In genomic region chr10:133329401-133330202, GRCh38 we compare ENCODE assay signal across 8 cellular contexts. TPM values are rescaled to one million over a fixed set of nuclear protein-coding genes. Genes with fewer than 3 reads are reported as not detected.
DNase-seq lines count a peak whose midpoint lies in the region; ATAC-seq and TF ChIP-seq lines count a peak whose summit lies in the region.

No MANE protein-coding gene starts in this region.

- peaks cover 39% of the 10 kb centered on the region for H3K27me3 ChIP-seq in CD8-positive, alpha-beta memory T cell (ENCODE audit: insufficient read depth, low read length, poor library complexity, severe bottlenecking)
- H3K27me3 ChIP-seq in muscle layer of colon (ENCODE audit: control insufficient read depth in 1 of 2, insufficient read depth in 2 of 2, low read length in 2 of 2): peaks cover 54 to 83% of the 10 kb centered on the region in 2 donors

- no peak overlapping the region for H3K27ac ChIP-seq in CD8-positive, alpha-beta memory T cell (ENCODE audit: low read depth, low read length)
- H3K27ac ChIP-seq in muscle layer of colon (ENCODE audit: low read depth, low read length): no peak overlapping the region

- H3K9me3 ChIP-seq in CD8-positive, alpha-beta memory T cell (ENCODE audit: low read length): no peaks in the 10 kb centered on the region
- H3K9me3 ChIP-seq in muscle layer of colon (ENCODE audit: low read length): no peaks in the 10 kb centered on the region

- peaks cover 15 to 42% of the 10 kb centered on the region in 2 donors for H3K27me3 Mint-ChIP-seq in CD8-positive, alpha-beta memory T cell
- peaks cover 74% of the 10 kb centered on the region for H3K27me3 Mint-ChIP-seq in activated CD8-positive, alpha-beta memory T cell treated with anti-CD3 and anti-CD28 coated beads, Interleukin-2, amount 10 ng/mL, durations not matched to agents 7 days and 5 days
- H3K27me3 Mint-ChIP-seq in endothelial cell (ENCODE audit: unreplicated experiment): peaks cover 35% of the 10 kb centered on the region

- peak overlapping the region in 2 of 8 donors; percentile 19 to 83 for H3K27ac Mint-ChIP-seq in CD8-positive, alpha-beta memory T cell
- H3K27ac Mint-ChIP-seq in activated CD8-positive, alpha-beta memory T cell treated with anti-CD3 and anti-CD28 coated beads, Interleukin-2, amount 10 ng/mL, durations not matched to agents 7 days and 5 days: no peak overlapping the region
- no peak overlapping the region for H3K27ac Mint-ChIP-seq in endothelial cell (ENCODE audit: unreplicated experiment)

- no peak overlapping the region for H3K9ac ChIP-seq in muscle layer of colon (ENCODE audit: low read length)

- TF ChIP-seq CTCF in endothelial cell (IDR thresholded peaks at IDR 0.05; ENCODE audit: unreplicated experiment): peak; percentile 89

- H3K4me3 Mint-ChIP-seq in CD8-positive, alpha-beta memory T cell: peak overlapping the region in 4 of 7 donors; percentile 15 to 75 (median 50)
- no peak overlapping the region for H3K4me3 Mint-ChIP-seq in activated CD8-positive, alpha-beta memory T cell treated with anti-CD3 and anti-CD28 coated beads, Interleukin-2, amount 10 ng/mL, durations not matched to agents 7 days and 5 days
- no peak overlapping the region for H3K4me3 Mint-ChIP-seq in endothelial cell (ENCODE audit: unreplicated experiment)

- H3K36me3 Mint-ChIP-seq in CD8-positive, alpha-beta memory T cell: no peaks in the 10 kb centered on the region
- H3K36me3 Mint-ChIP-seq in activated CD8-positive, alpha-beta memory T cell treated with anti-CD3 and anti-CD28 coated beads, Interleukin-2, amount 10 ng/mL, durations not matched to agents 7 days and 5 days: no peaks in the 10 kb centered on the region
- no peaks in the 10 kb centered on the region for H3K36me3 Mint-ChIP-seq in endothelial cell (ENCODE audit: low read depth, unreplicated experiment)

- H3K9me3 Mint-ChIP-seq in CD8-positive, alpha-beta memory T cell: no peaks in the 10 kb centered on the region
- H3K9me3 Mint-ChIP-seq in activated CD8-positive, alpha-beta memory T cell treated with anti-CD3 and anti-CD28 coated beads, Interleukin-2, amount 10 ng/mL, durations not matched to agents 7 days and 5 days (ENCODE audit: low read depth): no peaks in the 10 kb centered on the region
- H3K9me3 Mint-ChIP-seq in endothelial cell (ENCODE audit: unreplicated experiment): no peaks in the 10 kb centered on the region

- ATAC-seq in GM19395 (IDR thresholded peaks at IDR 0.05; ENCODE audit: unreplicated experiment) (peak; percentile 85), HG03565 (IDR thresholded peaks at IDR 0.05; ENCODE audit: unreplicated experiment) (peak; percentile 85)
- peak; percentile 92 for ATAC-seq in activated CD8-positive, alpha-beta memory T cell treated with anti-CD3 and anti-CD28 coated beads, Interleukin-2, amount 10 ng/mL, durations not matched to agents 7 days and 5 days

- H3K4me1 Mint-ChIP-seq in CD8-positive, alpha-beta memory T cell: peaks cover 5 to 21% (median 10%) of the 10 kb centered on the region in 3 donors
- H3K4me1 Mint-ChIP-seq in activated CD8-positive, alpha-beta memory T cell treated with anti-CD3 and anti-CD28 coated beads, Interleukin-2, amount 10 ng/mL, durations not matched to agents 7 days and 5 days: peaks cover 4% of the 10 kb centered on the region
- no peaks in the 10 kb centered on the region for H3K4me1 Mint-ChIP-seq in endothelial cell (ENCODE audit: unreplicated experiment)

- CTCF ChIA-PET in CD8-positive, alpha-beta memory T cell (lab: Charles Lee): interaction anchor here (0.6 to 3.0 kb wide), 30 partner anchors 9 to 287 kb away, joined by 3 to 21 read pairs (median 5); partner anchors contain the start of genes FUOM and MTG1
- CTCF ChIA-PET in activated CD8-positive, alpha-beta memory T cell treated with anti-CD3 and anti-CD28 coated beads, Interleukin-2, amount 10 ng/mL, durations not matched to agents 7 days and 5 days (lab: Charles Lee): interaction anchor here (0.6 to 4.0 kb wide), 42 partner anchors 9 to 1427 kb away, joined by 3 to 30 read pairs (median 4); partner anchors contain the start of genes ECHS1, FUOM, PAOX and PRAP1

- H3K36me3 ChIP-seq in CD8-positive, alpha-beta memory T cell (ENCODE audit: insufficient read depth, low read length): no peaks in the 10 kb centered on the region
- no peaks in the 10 kb centered on the region for H3K36me3 ChIP-seq in muscle layer of colon (ENCODE audit: insufficient read depth, low read length)

- DNase-seq in CD8-positive, alpha-beta memory T cell: peak; percentile 76 to 87 (median 81)
- DNase-seq in NOMO-1 treated with dmso at 0.1 percent for 144 hours (lab: John Stamatoyannopoulos, UW; ENCODE audit: unreplicated experiment) (peak; percentile 60), endothelial cell (ENCODE audit: low spot score) (peak; percentile 92)
- DNase-seq in activated CD8-positive, alpha-beta memory T cell treated with anti-CD3 and anti-CD28 coated beads, Interleukin-2, amount 10 ng/mL, durations not matched to agents 7 days and 5 days: peak; percentile 87
- DNase-seq in stimulated activated CD8-positive, alpha-beta memory T cell treated with anti-CD3 and anti-CD28 coated beads, Interleukin-7, amount 100 ng/mL, for 1 hour (ENCODE audit: low read depth in 2 of 2): peak; percentile 73 to 84

- H3K4me3 ChIP-seq in CD8-positive, alpha-beta memory T cell (ENCODE audit: low read length): no peak overlapping the region
- H3K4me3 ChIP-seq in muscle layer of colon (ENCODE audit: low read depth in 1 of 2, low read length in 2 of 2): peak overlapping the region; percentile 32 to 39

- POLR2A ChIA-PET in CD8-positive, alpha-beta memory T cell (lab: Charles Lee): interaction anchor here (1.7 kb wide), 1 partner anchor 60 kb away, joined by 5 read pairs; no protein-coding TSS in a partner anchor

- peaks cover 20% of the 10 kb centered on the region for H3K4me1 ChIP-seq in CD8-positive, alpha-beta memory T cell (ENCODE audit: insufficient read depth, low read length)
- peaks cover 12% of the 10 kb centered on the region for H3K4me1 ChIP-seq in muscle layer of colon (ENCODE audit: insufficient read depth, low read length)

RNA-seq across cellular contexts. Expression of gene CALY, which starts 7.1 kb away (rescaled TPM):
- total RNA-seq in CD8-positive, alpha-beta memory T cell: 1 to 10 TPM in 1 of 2 experiments, under 1 TPM in 1; 0.92 to 1.3 TPM
- 0.83 TPM for polyA plus RNA-seq in CD8-positive, alpha-beta memory T cell
- not detected for total RNA-seq in activated CD8-positive, alpha-beta memory T cell treated with anti-CD3 and anti-CD28 coated beads, Interleukin-2, amount 10 ng/mL, durations not matched to agents 7 days and 5 days
- total RNA-seq in endothelial cell (ENCODE audit: unreplicated experiment): not detected

RNA-seq across cellular contexts. Expression of gene PRAP1, which starts 17.6 kb away (rescaled TPM):
- not detected for total RNA-seq in CD8-positive, alpha-beta memory T cell
- not detected for polyA plus RNA-seq in CD8-positive, alpha-beta memory T cell
- not detected for total RNA-seq in activated CD8-positive, alpha-beta memory T cell treated with anti-CD3 and anti-CD28 coated beads, Interleukin-2, amount 10 ng/mL, durations not matched to agents 7 days and 5 days
- total RNA-seq in endothelial cell (ENCODE audit: unreplicated experiment): not detected

RNA-seq across cellular contexts. Expression of gene ZNF511, which starts 20.9 kb away (rescaled TPM):
- 10 to 100 TPM; 82.2 to 83.2 TPM for total RNA-seq in CD8-positive, alpha-beta memory T cell
- 90.8 TPM for polyA plus RNA-seq in CD8-positive, alpha-beta memory T cell
- 10 to 100 TPM; 50.7 to 60.1 TPM for total RNA-seq in activated CD8-positive, alpha-beta memory T cell treated with anti-CD3 and anti-CD28 coated beads, Interleukin-2, amount 10 ng/mL, durations not matched to agents 7 days and 5 days
- total RNA-seq in endothelial cell (ENCODE audit: unreplicated experiment): 18.6 TPM

RNA-seq across cellular contexts. Expression of gene TUBGCP2, which starts 20.9 kb away (rescaled TPM):
- 10 to 100 TPM; 67.9 to 68.1 TPM for total RNA-seq in CD8-positive, alpha-beta memory T cell
- 39.9 TPM for polyA plus RNA-seq in CD8-positive, alpha-beta memory T cell
- 10 to 100 TPM; 60.4 to 64.7 TPM for total RNA-seq in activated CD8-positive, alpha-beta memory T cell treated with anti-CD3 and anti-CD28 coated beads, Interleukin-2, amount 10 ng/mL, durations not matched to agents 7 days and 5 days
- total RNA-seq in endothelial cell (ENCODE audit: unreplicated experiment): 50.7 TPM

RNA-seq across cellular contexts. Expression of gene FUOM, which starts 28.2 kb away (rescaled TPM):
- total RNA-seq in CD8-positive, alpha-beta memory T cell: 10 to 100 TPM; 34.6 to 39.8 TPM
- 22.9 TPM for polyA plus RNA-seq in CD8-positive, alpha-beta memory T cell
- 10 to 100 TPM in 1 of 2 experiments, 1 to 10 TPM in 1; 9.1 to 13.1 TPM for total RNA-seq in activated CD8-positive, alpha-beta memory T cell treated with anti-CD3 and anti-CD28 coated beads, Interleukin-2, amount 10 ng/mL, durations not matched to agents 7 days and 5 days
- total RNA-seq in endothelial cell (ENCODE audit: unreplicated experiment): 8.9 TPM

Comparison
In these comparisons a context has a peak if more than half of its experiments do, and no peak if none do; other contexts are left out.
1. H3K4me3 Mint-ChIP-seq: peak in CD8-positive, alpha-beta memory T cell (4 of 7); none in activated CD8-positive, alpha-beta memory T cell treated with anti-CD3 and anti-CD28 coated beads, Interleukin-2, amount 10 ng/mL, durations not matched to agents 7 days and 5 days (single experiment) and endothelial cell (single experiment).
2. Peak in every context shown above with its lines, with median percentiles within 50 percentile points of each other: DNase-seq and ATAC-seq.